1 cellular context compared by ENCODE assay signal in the genomic region with DNA sequence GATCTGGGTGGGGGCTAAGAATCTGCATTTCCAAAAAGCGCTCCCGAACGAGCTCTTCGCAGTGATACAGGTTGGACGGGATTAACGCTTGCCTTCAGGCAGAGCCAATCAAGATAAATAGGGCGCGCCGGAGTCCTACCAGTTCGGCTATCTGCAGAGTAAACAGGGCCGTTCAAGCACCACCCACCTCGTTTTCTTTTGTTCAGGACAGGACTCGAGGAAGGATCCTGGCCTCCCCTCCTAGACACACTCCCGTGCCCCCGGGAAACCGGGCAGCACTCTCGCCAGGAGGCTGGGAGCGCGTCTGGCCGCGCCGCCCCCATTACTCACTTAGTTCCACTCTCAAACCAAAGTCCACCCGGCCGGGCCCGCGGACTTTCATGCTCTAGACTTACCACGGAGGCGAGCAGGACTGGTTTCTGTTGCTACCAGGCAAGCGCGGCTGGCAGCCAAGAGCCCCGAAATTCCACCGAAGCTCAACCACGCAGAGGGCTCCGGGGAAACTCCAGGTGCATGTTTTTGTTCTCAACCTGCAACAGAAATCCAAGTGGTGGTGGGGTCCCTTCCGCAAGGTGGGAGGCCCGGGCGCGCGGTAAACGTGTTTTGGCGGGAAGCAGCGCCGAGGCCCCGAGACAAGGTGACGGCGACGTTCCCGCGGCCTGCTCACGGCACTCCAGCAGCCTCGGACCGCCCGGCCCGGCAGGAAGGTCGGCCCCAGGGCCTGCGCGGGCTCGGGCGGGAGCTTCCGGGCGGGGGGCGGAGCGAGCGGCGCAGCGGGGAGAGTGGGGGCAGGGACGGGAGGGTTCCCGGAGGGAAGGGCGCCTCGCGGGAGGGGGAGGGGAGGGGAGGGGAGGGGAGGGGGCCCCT.
A peak's percentile ranks its signal among the peaks of the same experiment; 100 is the strongest.
TF ChIP-seq lines count a peak whose summit lies in the region.

No MANE protein-coding gene starts in this region.

TF ChIP-seq in HepG2, 621 proteins besides CTCF, POLR2A, EP300 and RAD21 (continued from another document and continues in another):
- TF ChIP-seq, protein P1, sequence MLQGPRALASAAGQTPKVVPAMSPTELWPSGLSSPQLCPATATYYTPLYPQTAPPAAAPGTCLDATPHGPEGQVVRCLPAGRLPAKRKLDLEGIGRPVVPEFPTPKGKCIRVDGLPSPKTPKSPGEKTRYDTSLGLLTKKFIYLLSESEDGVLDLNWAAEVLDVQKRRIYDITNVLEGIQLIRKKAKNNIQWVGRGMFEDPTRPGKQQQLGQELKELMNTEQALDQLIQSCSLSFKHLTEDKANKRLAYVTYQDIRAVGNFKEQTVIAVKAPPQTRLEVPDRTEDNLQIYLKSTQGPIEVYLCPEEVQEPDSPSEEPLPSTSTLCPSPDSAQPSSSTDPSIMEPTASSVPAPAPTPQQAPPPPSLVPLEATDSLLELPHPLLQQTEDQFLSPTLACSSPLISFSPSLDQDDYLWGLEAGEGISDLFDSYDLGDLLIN (CRISPR knock-in tag; IDR thresholded peaks at IDR 0.05; ENCODE audit: borderline replicate concordance), result peak; percentile 45; the same call in 1 of the 2 replicates
- TF ChIP-seq ZNF850 (CRISPR knock-in tag; conservative IDR thresholded peaks at IDR 0.05) (no peak), YEATS2 (CRISPR knock-in tag; IDR thresholded peaks at IDR 0.05; ENCODE audit: borderline replicate concordance) (no peak), ZNF34 (CRISPR knock-in tag; IDR thresholded peaks at IDR 0.05; ENCODE audit: borderline replicate concordance) (no peak), HDAC1 (CRISPR knock-in tag; IDR thresholded peaks at IDR 0.05) (peak; percentile 41; the same call in 1 of the 2 replicates), WIZ (CRISPR knock-in tag; IDR thresholded peaks at IDR 0.05) (no peak; the same call in 1 of the 2 replicates), ZNF614 (CRISPR knock-in tag; IDR thresholded peaks at IDR 0.05; ENCODE audit: borderline replicate concordance) (no peak; the same call in 1 of the 2 replicates), ZNF10 (CRISPR knock-in tag; IDR thresholded peaks at IDR 0.05; ENCODE audit: borderline replicate concordance, low read depth) (no peak), KDM1A (CRISPR knock-in tag; IDR thresholded peaks at IDR 0.05) (no peak), ZBTB21 (CRISPR knock-in tag; IDR thresholded peaks at IDR 0.05) (no peak), ZNF75D (CRISPR knock-in tag; IDR thresholded peaks at IDR 0.05; ENCODE audit: borderline replicate concordance) (0 out of 2 replicates have a peak, but pooled peaks have one; percentile 40), ZFY (CRISPR knock-in tag; IDR thresholded peaks at IDR 0.05) (peak; percentile 86), ARNTL (CRISPR knock-in tag; IDR thresholded peaks at IDR 0.05) (no peak), ZNF556 (CRISPR knock-in tag; IDR thresholded peaks at IDR 0.05; ENCODE audit: borderline replicate concordance) (no peak), ATF7-NPFF (CRISPR knock-in tag; IDR thresholded peaks at IDR 0.05; ENCODE audit: low read depth) (no peak), ZNF274 (CRISPR knock-in tag; IDR thresholded peaks at IDR 0.05) (no peak; the same call in 1 of the 2 replicates), ZNF136 (CRISPR knock-in tag; IDR thresholded peaks at IDR 0.05; ENCODE audit: low read depth) (0 out of 2 replicates have a peak, but pooled peaks have one; percentile 21), TEAD2 (CRISPR knock-in tag; IDR thresholded peaks at IDR 0.05) (no peak), ZZZ3 (CRISPR knock-in tag; IDR thresholded peaks at IDR 0.05; ENCODE audit: borderline replicate concordance) (no peak), SOX13 (IDR thresholded peaks at IDR 0.05) (no peak), SOX13 (CRISPR knock-in tag; conservative IDR thresholded peaks at IDR 0.05 in 1 of 2, IDR thresholded peaks at IDR 0.05 in 1 of 2) (peak in 1 of 2 experiments; percentile 20; a peak in 1 of 4 replicates), RFX3 (CRISPR knock-in tag; IDR thresholded peaks at IDR 0.05) (no peak), MLLT10 (CRISPR knock-in tag; IDR thresholded peaks at IDR 0.05) (no peak), IRX3 (CRISPR knock-in tag; IDR thresholded peaks at IDR 0.05; ENCODE audit: borderline replicate concordance, low read depth) (0 out of 2 replicates have a peak, but pooled peaks have one; percentile 70), CEBPG (CRISPR knock-in tag; IDR thresholded peaks at IDR 0.05) (no peak), NR2F1 (CRISPR knock-in tag; IDR thresholded peaks at IDR 0.05) (no peak), TMF1 (CRISPR knock-in tag; IDR thresholded peaks at IDR 0.05; ENCODE audit: low read depth) (0 out of 2 replicates have a peak, but pooled peaks have one; percentile 50), ATF7 (IDR thresholded peaks at IDR 0.05) (no peak), ATF7 (CRISPR knock-in tag; IDR thresholded peaks at IDR 0.05) (no peak), XBP1 (CRISPR knock-in tag; IDR thresholded peaks at IDR 0.05) (0 out of 2 replicates have a peak, but pooled peaks have one; percentile 45), ZNF567 (CRISPR knock-in tag; IDR thresholded peaks at IDR 0.05; ENCODE audit: borderline replicate concordance) (0 out of 2 replicates have a peak, but pooled peaks have one; percentile 48), SUZ12 (IDR thresholded peaks at IDR 0.05; ENCODE audit: low read depth, low read length) (no peak), ZNF317 (CRISPR knock-in tag; IDR thresholded peaks at IDR 0.05) (no peak), ZNF430 (CRISPR knock-in tag; IDR thresholded peaks at IDR 0.05) (peak; percentile 91), NFE2 (CRISPR knock-in tag; IDR thresholded peaks at IDR 0.05) (no peak)
- TF ChIP-seq, protein P2, sequence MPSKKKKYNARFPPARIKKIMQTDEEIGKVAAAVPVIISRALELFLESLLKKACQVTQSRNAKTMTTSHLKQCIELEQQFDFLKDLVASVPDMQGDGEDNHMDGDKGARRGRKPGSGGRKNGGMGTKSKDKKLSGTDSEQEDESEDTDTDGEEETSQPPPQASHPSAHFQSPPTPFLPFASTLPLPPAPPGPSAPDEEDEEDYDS (CRISPR knock-in tag; IDR thresholded peaks at IDR 0.05), result no peak; the same call in 1 of the 2 replicates
- TF ChIP-seq, protein P3, sequence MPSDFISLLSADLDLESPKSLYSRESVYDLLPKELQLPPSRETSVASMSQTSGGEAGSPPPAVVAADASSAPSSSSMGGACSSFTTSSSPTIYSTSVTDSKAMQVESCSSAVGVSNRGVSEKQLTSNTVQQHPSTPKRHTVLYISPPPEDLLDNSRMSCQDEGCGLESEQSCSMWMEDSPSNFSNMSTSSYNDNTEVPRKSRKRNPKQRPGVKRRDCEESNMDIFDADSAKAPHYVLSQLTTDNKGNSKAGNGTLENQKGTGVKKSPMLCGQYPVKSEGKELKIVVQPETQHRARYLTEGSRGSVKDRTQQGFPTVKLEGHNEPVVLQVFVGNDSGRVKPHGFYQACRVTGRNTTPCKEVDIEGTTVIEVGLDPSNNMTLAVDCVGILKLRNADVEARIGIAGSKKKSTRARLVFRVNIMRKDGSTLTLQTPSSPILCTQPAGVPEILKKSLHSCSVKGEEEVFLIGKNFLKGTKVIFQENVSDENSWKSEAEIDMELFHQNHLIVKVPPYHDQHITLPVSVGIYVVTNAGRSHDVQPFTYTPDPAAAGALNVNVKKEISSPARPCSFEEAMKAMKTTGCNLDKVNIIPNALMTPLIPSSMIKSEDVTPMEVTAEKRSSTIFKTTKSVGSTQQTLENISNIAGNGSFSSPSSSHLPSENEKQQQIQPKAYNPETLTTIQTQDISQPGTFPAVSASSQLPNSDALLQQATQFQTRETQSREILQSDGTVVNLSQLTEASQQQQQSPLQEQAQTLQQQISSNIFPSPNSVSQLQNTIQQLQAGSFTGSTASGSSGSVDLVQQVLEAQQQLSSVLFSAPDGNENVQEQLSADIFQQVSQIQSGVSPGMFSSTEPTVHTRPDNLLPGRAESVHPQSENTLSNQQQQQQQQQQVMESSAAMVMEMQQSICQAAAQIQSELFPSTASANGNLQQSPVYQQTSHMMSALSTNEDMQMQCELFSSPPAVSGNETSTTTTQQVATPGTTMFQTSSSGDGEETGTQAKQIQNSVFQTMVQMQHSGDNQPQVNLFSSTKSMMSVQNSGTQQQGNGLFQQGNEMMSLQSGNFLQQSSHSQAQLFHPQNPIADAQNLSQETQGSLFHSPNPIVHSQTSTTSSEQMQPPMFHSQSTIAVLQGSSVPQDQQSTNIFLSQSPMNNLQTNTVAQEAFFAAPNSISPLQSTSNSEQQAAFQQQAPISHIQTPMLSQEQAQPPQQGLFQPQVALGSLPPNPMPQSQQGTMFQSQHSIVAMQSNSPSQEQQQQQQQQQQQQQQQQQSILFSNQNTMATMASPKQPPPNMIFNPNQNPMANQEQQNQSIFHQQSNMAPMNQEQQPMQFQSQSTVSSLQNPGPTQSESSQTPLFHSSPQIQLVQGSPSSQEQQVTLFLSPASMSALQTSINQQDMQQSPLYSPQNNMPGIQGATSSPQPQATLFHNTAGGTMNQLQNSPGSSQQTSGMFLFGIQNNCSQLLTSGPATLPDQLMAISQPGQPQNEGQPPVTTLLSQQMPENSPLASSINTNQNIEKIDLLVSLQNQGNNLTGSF (CRISPR knock-in tag; IDR thresholded peaks at IDR 0.05), result peak; percentile 61; the same call in 1 of the 2 replicates
- TF ChIP-seq, protein P4, sequence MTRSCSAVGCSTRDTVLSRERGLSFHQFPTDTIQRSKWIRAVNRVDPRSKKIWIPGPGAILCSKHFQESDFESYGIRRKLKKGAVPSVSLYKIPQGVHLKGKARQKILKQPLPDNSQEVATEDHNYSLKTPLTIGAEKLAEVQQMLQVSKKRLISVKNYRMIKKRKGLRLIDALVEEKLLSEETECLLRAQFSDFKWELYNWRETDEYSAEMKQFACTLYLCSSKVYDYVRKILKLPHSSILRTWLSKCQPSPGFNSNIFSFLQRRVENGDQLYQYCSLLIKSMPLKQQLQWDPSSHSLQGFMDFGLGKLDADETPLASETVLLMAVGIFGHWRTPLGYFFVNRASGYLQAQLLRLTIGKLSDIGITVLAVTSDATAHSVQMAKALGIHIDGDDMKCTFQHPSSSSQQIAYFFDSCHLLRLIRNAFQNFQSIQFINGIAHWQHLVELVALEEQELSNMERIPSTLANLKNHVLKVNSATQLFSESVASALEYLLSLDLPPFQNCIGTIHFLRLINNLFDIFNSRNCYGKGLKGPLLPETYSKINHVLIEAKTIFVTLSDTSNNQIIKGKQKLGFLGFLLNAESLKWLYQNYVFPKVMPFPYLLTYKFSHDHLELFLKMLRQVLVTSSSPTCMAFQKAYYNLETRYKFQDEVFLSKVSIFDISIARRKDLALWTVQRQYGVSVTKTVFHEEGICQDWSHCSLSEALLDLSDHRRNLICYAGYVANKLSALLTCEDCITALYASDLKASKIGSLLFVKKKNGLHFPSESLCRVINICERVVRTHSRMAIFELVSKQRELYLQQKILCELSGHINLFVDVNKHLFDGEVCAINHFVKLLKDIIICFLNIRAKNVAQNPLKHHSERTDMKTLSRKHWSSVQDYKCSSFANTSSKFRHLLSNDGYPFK (CRISPR knock-in tag; IDR thresholded peaks at IDR 0.05; ENCODE audit: borderline replicate concordance), result peak; percentile 62; the same call in 1 of the 2 replicates
- TF ChIP-seq, protein P5, sequence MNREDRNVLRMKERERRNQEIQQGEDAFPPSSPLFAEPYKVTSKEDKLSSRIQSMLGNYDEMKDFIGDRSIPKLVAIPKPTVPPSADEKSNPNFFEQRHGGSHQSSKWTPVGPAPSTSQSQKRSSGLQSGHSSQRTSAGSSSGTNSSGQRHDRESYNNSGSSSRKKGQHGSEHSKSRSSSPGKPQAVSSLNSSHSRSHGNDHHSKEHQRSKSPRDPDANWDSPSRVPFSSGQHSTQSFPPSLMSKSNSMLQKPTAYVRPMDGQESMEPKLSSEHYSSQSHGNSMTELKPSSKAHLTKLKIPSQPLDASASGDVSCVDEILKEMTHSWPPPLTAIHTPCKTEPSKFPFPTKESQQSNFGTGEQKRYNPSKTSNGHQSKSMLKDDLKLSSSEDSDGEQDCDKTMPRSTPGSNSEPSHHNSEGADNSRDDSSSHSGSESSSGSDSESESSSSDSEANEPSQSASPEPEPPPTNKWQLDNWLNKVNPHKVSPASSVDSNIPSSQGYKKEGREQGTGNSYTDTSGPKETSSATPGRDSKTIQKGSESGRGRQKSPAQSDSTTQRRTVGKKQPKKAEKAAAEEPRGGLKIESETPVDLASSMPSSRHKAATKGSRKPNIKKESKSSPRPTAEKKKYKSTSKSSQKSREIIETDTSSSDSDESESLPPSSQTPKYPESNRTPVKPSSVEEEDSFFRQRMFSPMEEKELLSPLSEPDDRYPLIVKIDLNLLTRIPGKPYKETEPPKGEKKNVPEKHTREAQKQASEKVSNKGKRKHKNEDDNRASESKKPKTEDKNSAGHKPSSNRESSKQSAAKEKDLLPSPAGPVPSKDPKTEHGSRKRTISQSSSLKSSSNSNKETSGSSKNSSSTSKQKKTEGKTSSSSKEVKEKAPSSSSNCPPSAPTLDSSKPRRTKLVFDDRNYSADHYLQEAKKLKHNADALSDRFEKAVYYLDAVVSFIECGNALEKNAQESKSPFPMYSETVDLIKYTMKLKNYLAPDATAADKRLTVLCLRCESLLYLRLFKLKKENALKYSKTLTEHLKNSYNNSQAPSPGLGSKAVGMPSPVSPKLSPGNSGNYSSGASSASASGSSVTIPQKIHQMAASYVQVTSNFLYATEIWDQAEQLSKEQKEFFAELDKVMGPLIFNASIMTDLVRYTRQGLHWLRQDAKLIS (CRISPR knock-in tag; IDR thresholded peaks at IDR 0.05), result peak; percentile 77; the same call in 1 of the 2 replicates
- TF ChIP-seq, protein P6, sequence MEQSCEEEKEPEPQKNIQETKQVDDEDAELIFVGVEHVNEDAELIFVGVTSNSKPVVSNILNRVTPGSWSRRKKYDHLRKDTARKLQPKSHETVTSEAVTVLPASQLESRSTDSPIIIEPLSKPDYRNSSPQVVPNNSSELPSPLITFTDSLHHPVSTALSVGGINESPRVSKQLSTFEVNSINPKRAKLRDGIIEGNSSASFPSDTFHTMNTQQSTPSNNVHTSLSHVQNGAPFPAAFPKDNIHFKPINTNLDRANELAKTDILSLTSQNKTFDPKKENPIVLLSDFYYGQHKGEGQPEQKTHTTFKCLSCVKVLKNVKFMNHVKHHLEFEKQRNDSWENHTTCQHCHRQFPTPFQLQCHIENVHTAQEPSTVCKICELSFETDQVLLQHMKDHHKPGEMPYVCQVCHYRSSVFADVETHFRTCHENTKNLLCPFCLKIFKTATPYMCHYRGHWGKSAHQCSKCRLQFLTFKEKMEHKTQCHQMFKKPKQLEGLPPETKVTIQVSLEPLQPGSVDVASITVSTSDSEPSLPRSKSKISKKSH (CRISPR knock-in tag; IDR thresholded peaks at IDR 0.05; ENCODE audit: borderline replicate concordance), result no peak
- TF ChIP-seq, protein P7, sequence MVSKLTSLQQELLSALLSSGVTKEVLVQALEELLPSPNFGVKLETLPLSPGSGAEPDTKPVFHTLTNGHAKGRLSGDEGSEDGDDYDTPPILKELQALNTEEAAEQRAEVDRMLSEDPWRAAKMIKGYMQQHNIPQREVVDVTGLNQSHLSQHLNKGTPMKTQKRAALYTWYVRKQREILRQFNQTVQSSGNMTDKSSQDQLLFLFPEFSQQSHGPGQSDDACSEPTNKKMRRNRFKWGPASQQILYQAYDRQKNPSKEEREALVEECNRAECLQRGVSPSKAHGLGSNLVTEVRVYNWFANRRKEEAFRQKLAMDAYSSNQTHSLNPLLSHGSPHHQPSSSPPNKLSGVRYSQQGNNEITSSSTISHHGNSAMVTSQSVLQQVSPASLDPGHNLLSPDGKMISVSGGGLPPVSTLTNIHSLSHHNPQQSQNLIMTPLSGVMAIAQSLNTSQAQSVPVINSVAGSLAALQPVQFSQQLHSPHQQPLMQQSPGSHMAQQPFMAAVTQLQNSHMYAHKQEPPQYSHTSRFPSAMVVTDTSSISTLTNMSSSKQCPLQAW (CRISPR knock-in tag; IDR thresholded peaks at IDR 0.05), result no peak
